In the genomic region with DNA sequence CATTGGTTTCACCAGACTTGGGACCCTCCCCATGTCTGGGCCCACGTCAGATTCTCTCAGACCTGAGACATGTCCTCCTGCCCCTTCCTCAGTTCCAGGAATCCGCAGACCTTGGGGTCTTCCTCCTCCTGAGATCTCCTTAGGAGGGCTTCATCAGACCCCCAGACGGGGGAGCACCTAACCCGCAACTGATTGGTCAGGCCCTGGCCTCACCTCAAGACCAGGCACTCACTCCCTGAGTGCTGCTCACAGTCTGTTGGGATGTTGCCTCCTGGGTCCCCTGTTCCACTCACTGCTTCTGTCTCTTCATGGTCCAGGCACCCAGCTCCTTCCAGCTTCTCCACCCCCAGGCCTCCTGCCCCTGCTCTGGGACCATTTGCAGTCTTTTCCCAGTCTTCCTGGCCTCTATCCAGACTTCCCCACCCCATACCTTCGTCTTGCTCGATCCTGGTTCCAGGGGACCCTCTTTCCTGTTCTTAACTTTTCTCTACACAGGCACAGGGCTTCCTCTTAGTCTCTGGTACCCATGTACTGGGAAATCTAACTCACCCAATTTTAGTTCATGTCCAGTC, we compare ENCODE assay signal across 8 cellular contexts. TPM values are rescaled to one million over a fixed set of nuclear protein-coding genes. Genes with fewer than 3 reads are reported as not detected.
DNase-seq lines count a peak whose midpoint lies in the region; ATAC-seq and TF ChIP-seq lines count a peak whose summit lies in the region.

No MANE protein-coding gene starts in this region.

- no peaks in the 10 kb centered on the region for H3F3A ChIP-seq in Loucy (ENCODE audit: low read depth)

- peak overlapping the region; percentile 79 to 87 for H3K27ac Mint-ChIP-seq in natural killer cell

- intact Hi-C loops in natural killer cell (cut with micrococcal nuclease) = no loop called here

- peaks cover 8 to 26% (median 13%) of the 10 kb centered on the region in 11 experiments; a peak in 20 of 22 replicates for H3K36me3 ChIP-seq in BLaER1 treated with 17β-estradiol and CSF1 and Interleukin-3, amounts not matched to agents 10 nM and 100 nM
- no peaks in the 10 kb centered on the region for H3K36me3 ChIP-seq in Loucy (ENCODE audit: insufficient read depth, low read length)

- TF ChIP-seq CTCF in Loucy (conservative IDR thresholded peaks at IDR 0.05; ENCODE audit: low read length) (no peak), coronary artery (IDR thresholded peaks at IDR 0.05) (no peak), natural killer cell (IDR thresholded peaks at IDR 0.05) (no peak)

- H3K79me2 ChIP-seq in Loucy (ENCODE audit: insufficient read depth, low read length) = peaks cover 60% of the 10 kb centered on the region

- no peaks in the 10 kb centered on the region for H3K27me3 ChIP-seq in BLaER1 treated with 17β-estradiol and CSF1 and Interleukin-3, amounts not matched to agents 10 nM and 100 nM
- no peaks in the 10 kb centered on the region for H3K27me3 ChIP-seq in Loucy (ENCODE audit: insufficient read depth, low read length, poor library complexity, severe bottlenecking)

- peaks cover 46 to 61% (median 49%) of the 10 kb centered on the region in 10 experiments for H3K4me1 ChIP-seq in BLaER1 treated with 17β-estradiol and CSF1 and Interleukin-3, amounts not matched to agents 10 nM and 100 nM
- H3K4me1 ChIP-seq in Loucy (ENCODE audit: insufficient read depth, low read length, poor library complexity, severe bottlenecking) = peaks cover 45% of the 10 kb centered on the region

- H3K27ac ChIP-seq in BLaER1 treated with 17β-estradiol and CSF1 and Interleukin-3, amounts not matched to agents 10 nM and 100 nM = peak overlapping the region; percentile 75 to 85 (median 84); a peak in 21 of 22 replicates
- H3K27ac ChIP-seq in coronary artery = no peak overlapping the region

- peaks cover 20 to 57% (median 40%) of the 10 kb centered on the region in 11 experiments; a peak in 18 of 22 replicates for H4K20me1 ChIP-seq in BLaER1 treated with 17β-estradiol and CSF1 and Interleukin-3, amounts not matched to agents 10 nM and 100 nM
- H4K20me1 ChIP-seq in Loucy (ENCODE audit: insufficient read depth, low read length, poor library complexity, severe bottlenecking) = peaks cover 28% of the 10 kb centered on the region

- no peaks in the 10 kb centered on the region for H3K9me3 Mint-ChIP-seq in natural killer cell

- H3K27me3 Mint-ChIP-seq in natural killer cell (ENCODE audit: low read depth in 2 of 2) = no peaks in the 10 kb centered on the region

- H3K4me2 ChIP-seq in BLaER1 treated with 17β-estradiol and CSF1 and Interleukin-3, amounts not matched to agents 10 nM and 100 nM = peak overlapping the region; percentile 90 to 100 (median 99)
- peak overlapping the region; percentile 99 for H3K4me2 ChIP-seq in Loucy (ENCODE audit: low read depth, low read length, poor library complexity, severe bottlenecking)

- H3K9me3 ChIP-seq in BLaER1 treated with 17β-estradiol and CSF1 and Interleukin-3, amounts not matched to agents 10 nM and 100 nM (replicated peaks in 1 of 11) = no peaks in the 10 kb centered on the region
- H3K9me3 ChIP-seq in Loucy (ENCODE audit: insufficient read depth, low read depth, low read length) = no peaks in the 10 kb centered on the region

- H3K4me1 Mint-ChIP-seq in natural killer cell = peaks cover 45 to 52% of the 10 kb centered on the region in 2 donors

- no peak for DNase-seq in coronary artery (ENCODE audit: low spot score)
- DNase-seq in natural killer cell = no peak
- DNase-seq in superior temporal gyrus (ENCODE audit: extremely low spot score) = no peak

- ATAC-seq in natural killer cell (no peak), GM18870 (IDR thresholded peaks at IDR 0.05; ENCODE audit: unreplicated experiment) (no peak), HG02970 (IDR thresholded peaks at IDR 0.05; ENCODE audit: low FRiP score, unreplicated experiment) (no peak), HG03354 (IDR thresholded peaks at IDR 0.05; ENCODE audit: poor library complexity, severe bottlenecking, unreplicated experiment) (no peak)

- peak overlapping the region; percentile 86 to 94 (median 89) for H3K9ac ChIP-seq in BLaER1 treated with 17β-estradiol and CSF1 and Interleukin-3, amounts not matched to agents 10 nM and 100 nM
- peak overlapping the region; percentile 87 for H3K9ac ChIP-seq in Loucy (ENCODE audit: low read depth, low read length, poor library complexity, severe bottlenecking)

- no peaks in the 10 kb centered on the region for H3K9me2 ChIP-seq in Loucy (replicated peaks; ENCODE audit: low read depth, low read length)

- peak overlapping the region; percentile 92 for H3K4me3 Mint-ChIP-seq in natural killer cell

- H3K4me3 ChIP-seq in BLaER1 treated with 17β-estradiol and CSF1 and Interleukin-3, amounts not matched to agents 10 nM and 100 nM = peak overlapping the region; percentile 70 to 95 (median 86)
- peak overlapping the region; percentile 97 for H3K4me3 ChIP-seq in Loucy (ENCODE audit: low read length, poor library complexity, severe bottlenecking)
- H3K4me3 ChIP-seq in coronary artery = peak overlapping the region; percentile 95

- H2AFZ ChIP-seq in Loucy (ENCODE audit: low read length) = peak overlapping the region; percentile 78; the same call in 1 of the 2 replicates

- H3K36me3 Mint-ChIP-seq in natural killer cell = no peaks in the 10 kb centered on the region

RNA-seq across cellular contexts. Expression of a gene that starts 1.2 kb away (rescaled TPM):
- 1 to 10 TPM; 6.6 to 10.0 (median 6.9) TPM for total RNA-seq in natural killer cell

RNA-seq across cellular contexts. Expression of a gene that starts 1.4 kb away (rescaled TPM):
- 10 to 100 TPM; 31.4 to 43.4 (median 41.5) TPM for total RNA-seq in natural killer cell

RNA-seq across cellular contexts. Expression of a gene that starts 47.4 kb away (rescaled TPM):
- 10 to 100 TPM; 53.3 to 69.2 (median 62.7) TPM for total RNA-seq in natural killer cell

Comparison
In these comparisons a context has a peak if more than half of its experiments do, and no peak if none do; other contexts are left out.
1. H3K27ac ChIP-seq: peak in BLaER1 treated with 17β-estradiol and CSF1 and Interleukin-3, amounts not matched to agents 10 nM and 100 nM (11 of 11); none in coronary artery (0 of 2).
2. Peak in every context shown above with its lines, with median percentiles within 50 percentile points of each other: H3K4me3 ChIP-seq.